8 cellular contexts compared by ENCODE assay signal in the genomic region with DNA sequence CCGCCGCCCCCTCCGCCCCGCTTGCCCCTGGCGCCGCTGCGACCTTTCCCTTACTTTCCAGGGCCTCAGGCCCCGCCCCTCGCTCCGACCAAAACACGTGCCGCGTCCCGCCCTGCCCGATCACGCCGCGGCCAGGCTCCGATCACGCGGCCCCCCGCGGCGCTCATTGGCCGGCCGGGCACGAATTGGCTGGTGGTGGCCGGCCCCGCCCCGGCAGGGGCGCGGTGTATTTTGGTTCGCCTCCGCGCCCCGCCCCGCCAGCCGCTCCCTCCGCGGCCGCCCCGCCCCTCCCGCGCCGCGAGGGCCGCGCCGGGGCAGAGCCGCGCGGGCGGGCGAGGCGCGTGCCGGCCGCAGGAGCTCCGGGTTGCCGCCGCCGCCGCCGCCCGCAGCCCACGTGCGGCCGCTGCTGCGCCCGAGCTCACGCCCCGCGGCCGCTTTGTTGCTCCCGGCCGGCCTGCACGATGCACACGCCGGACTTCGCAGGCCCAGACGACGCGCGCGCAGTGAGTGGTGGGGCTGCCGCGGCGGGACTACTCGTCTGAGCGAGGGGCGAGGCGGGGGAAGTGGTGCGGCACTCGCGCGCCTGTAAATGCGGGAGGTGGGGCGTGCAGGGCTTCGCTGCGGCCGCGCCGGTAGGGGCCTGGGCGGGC. TPM values are rescaled to one million over a fixed set of nuclear protein-coding genes. Genes with fewer than 3 reads are reported as not detected.
DNase-seq lines count a peak whose midpoint lies in the region; ATAC-seq, FAIRE-seq and TF ChIP-seq lines count a peak whose summit lies in the region.

TSS of gene KLF11 (plus strand) at position 295 of the 650 bp plus-strand sequence. CDS start at position 462, 167 bp downstream.

- H3K4me3 ChIP-seq in ACC112 (ENCODE audit: low read depth, low read length) (peak within 1 kb of the TSS; percentile 91), HepG2 (replicated peaks in 1 of 3; ENCODE audit: insufficient read depth in 1 of 3, low read depth in 2 of 3, low read length in 3 of 3) (peak within 1 kb of the TSS in 2 of 3 experiments; percentile 48 to 63; a peak in 4 of 6 replicates)

- ATAC-seq in GM18909 (IDR thresholded peaks at IDR 0.05; ENCODE audit: poor library complexity, unreplicated experiment) (peak; percentile 70), HG03175 (IDR thresholded peaks at IDR 0.05; ENCODE audit: unreplicated experiment) (peak; percentile 79), HepG2 (peak; percentile 41)

- peaks cover 7% of the 10 kb centered on the region; the same call in 1 of the 2 replicates for H4K20me1 ChIP-seq in HepG2 (ENCODE audit: insufficient read depth, low read length)

- H3K4me1 ChIP-seq in ACC112 (ENCODE audit: control insufficient read depth, insufficient read depth, low read length, unreplicated experiment), result peaks cover 3% of the 10 kb centered on the region
- peaks cover 52% of the 10 kb centered on the region for H3K4me1 ChIP-seq in HepG2 (ENCODE audit: insufficient read depth, low read length)

- POLR2A ChIA-PET in HepG2 (lab: Yijun Ruan, JAX), result interaction anchor here (0.6 to 2.2 kb wide), 13 partner anchors 9 to 413 kb away, joined by 3 to 18 read pairs (median 3); partner anchors contain the start of genes HPCAL1, TAF1B and YWHAQ

- H3K36me3 ChIP-seq in ACC112 (ENCODE audit: insufficient read depth, low read length) (peaks cover 1% of the 10 kb centered on the region; the same call in 1 of the 2 replicates), HepG2 (replicated peaks in 1 of 2; ENCODE audit: control insufficient read depth in 1 of 2, insufficient read depth in 2 of 2, low read length in 2 of 2) (peaks cover 3 to 10% of the 10 kb centered on the region in 2 experiments; a peak in 3 of 5 replicates)

- peak within 1 kb of the TSS; percentile 68 for H3K9ac ChIP-seq in HepG2 (ENCODE audit: insufficient read depth, low read depth, low read length)

- DNase-seq in NCI-H446 (lab: John Stamatoyannopoulos, UW) (peak; percentile 70 to 96), HepG2 (ENCODE audit: low spot score) (peak; percentile 73)
- peak; percentile 80 for DNase-seq in activated CD4-positive, alpha-beta T cell treated with anti-CD3 and anti-CD28 coated beads, Interleukin-2, amount 50 U/mL, for 1 hour
- DNase-seq in stimulated activated CD4-positive, alpha-beta T cell treated with anti-CD3 and anti-CD28 coated beads, Interleukin-2, amount 100 ng/mL, for 24 hours, result peak; percentile 79 to 80

- no peak; a peak in 1 of 4 replicates for TF ChIP-seq POLR2A in HepG2 (IDR thresholded peaks at IDR 0.05; ENCODE audit: insufficient read depth in 1 of 2, low read depth in 2 of 2, low read length in 2 of 2)

- 4% methylated on average over 34 of the region's 104 CpGs for WGBS in HepG2 (ENCODE audit: low lambda C conversion rate)

- H3K27ac ChIP-seq in ACC112 (ENCODE audit: low read depth, low read length) (peak within 1 kb of the TSS; percentile 90), HepG2 (ENCODE audit: extremely low read length, insufficient read depth, low read length) (peak within 1 kb of the TSS; percentile 68)

- peak within 1 kb of the TSS; percentile 63 for H3K4me2 ChIP-seq in HepG2 (ENCODE audit: low read depth, low read length)

- intact Hi-C loops in dendritic cell treated with granulocyte-macrophage colony-stimulating factor and Interleukin-4, amounts not matched to agents 40 ng/mL and 50 ng/mL, for 4 days (cut with micrococcal nuclease), result loop anchor here (2.0 kb wide), 1 partner anchor 53 kb away; no protein-coding TSS in a partner anchor
- intact Hi-C loops in HepG2 (cut with micrococcal nuclease; ENCODE audit: unreplicated experiment), result no loop called here

- peaks cover 13% of the 10 kb centered on the region for H3K79me2 ChIP-seq in ACC112 (ENCODE audit: control insufficient read depth, insufficient read depth, low read length, unreplicated experiment)
- H3K79me2 ChIP-seq in HepG2 (ENCODE audit: insufficient read depth, low read length), result no peaks in the 10 kb centered on the region

- in situ Hi-C loops in HepG2 (cut with HindIII; ENCODE audit: extremely low pct_ligation_motif_present, low pct_unique_long_range_greater_than_20kb), result no loop called here

- FAIRE-seq in HepG2 (lab: Jason Lieb, UNC), result no peak

- TF ChIP-seq EP300 in HepG2 (IDR thresholded peaks at IDR 0.05; ENCODE audit: low read depth in 2 of 2, low read length in 2 of 2) (peak in 1 of 2 experiments; percentile 46; a peak in 1 of 4 replicates), HepG2 (CRISPR knock-in tag; IDR thresholded peaks at IDR 0.05; ENCODE audit: borderline replicate concordance) (peak; percentile 69; the same call in 1 of the 2 replicates)

- peaks cover 14% of the 10 kb centered on the region for H3K27me3 Mint-ChIP-seq in dendritic cell treated with granulocyte-macrophage colony-stimulating factor and Interleukin-4, amounts not matched to agents 40 ng/mL and 50 ng/mL, for 4 days

- TF ChIP-seq RAD21 in HepG2 (CRISPR knock-in tag; IDR thresholded peaks at IDR 0.05), result peak; percentile 31; the same call in 1 of the 2 replicates

- no peaks in the 10 kb centered on the region for H3K9me3 ChIP-seq in HepG2 (ENCODE audit: low read length)

- H3K4me3 Mint-ChIP-seq in dendritic cell treated with granulocyte-macrophage colony-stimulating factor and Interleukin-4, amounts not matched to agents 40 ng/mL and 50 ng/mL, for 4 days, result peak within 1 kb of the TSS; percentile 85

- no TSS peak for BruUV-seq in HepG2 (replicated peaks; lab: Mats Ljungman, UMichigan)

- peaks cover 65% of the 10 kb centered on the region for H3K36me3 Mint-ChIP-seq in dendritic cell treated with granulocyte-macrophage colony-stimulating factor and Interleukin-4, amounts not matched to agents 40 ng/mL and 50 ng/mL, for 4 days (ENCODE audit: low read depth)

- peaks cover 80% of the 10 kb centered on the region for H3K4me1 Mint-ChIP-seq in dendritic cell treated with granulocyte-macrophage colony-stimulating factor and Interleukin-4, amounts not matched to agents 40 ng/mL and 50 ng/mL, for 4 days (ENCODE audit: low read depth)

- no peak for TF ChIP-seq CTCF in HepG2 (CRISPR knock-in tag; IDR thresholded peaks at IDR 0.05)

- H2AFZ ChIP-seq in ACC112 (ENCODE audit: low read length, unreplicated experiment) (peak within 1 kb of the TSS; percentile 79), HepG2 (ENCODE audit: low read length) (no peak within 1 kb of the TSS)

- H3K27me3 ChIP-seq in ACC112 (ENCODE audit: insufficient read depth, low read length) (no peaks in the 10 kb centered on the region), HepG2 (ENCODE audit: control insufficient read depth in 1 of 2, insufficient read depth in 2 of 2, low read length in 2 of 2) (peaks cover 5 to 34% of the 10 kb centered on the region in 2 experiments; a peak in 4 of 5 replicates)

- H3K9me3 Mint-ChIP-seq in dendritic cell treated with granulocyte-macrophage colony-stimulating factor and Interleukin-4, amounts not matched to agents 40 ng/mL and 50 ng/mL, for 4 days, result no peaks in the 10 kb centered on the region

- peak within 1 kb of the TSS; percentile 91 for H3K27ac Mint-ChIP-seq in dendritic cell treated with granulocyte-macrophage colony-stimulating factor and Interleukin-4, amounts not matched to agents 40 ng/mL and 50 ng/mL, for 4 days

- CTCF ChIA-PET in HepG2 (lab: Yijun Ruan, JAX; ENCODE audit: low intra/inter-chr PET ratio, low total read pairs), result no interaction called here

TF ChIP-seq in HepG2, 621 proteins besides CTCF, POLR2A, EP300 and RAD21 (continues in another document):
- TF ChIP-seq SATB2 (CRISPR knock-in tag; IDR thresholded peaks at IDR 0.05) (peak; percentile 98; the same call in 1 of the 2 replicates), IRF9 (CRISPR knock-in tag; IDR thresholded peaks at IDR 0.05; ENCODE audit: borderline replicate concordance) (peak; percentile 87), ZNF75D (CRISPR knock-in tag; IDR thresholded peaks at IDR 0.05; ENCODE audit: borderline replicate concordance) (peak; percentile 17; the same call in 1 of the 2 replicates), ZMYM3 (CRISPR knock-in tag; IDR thresholded peaks at IDR 0.05) (no peak), ZNF746 (CRISPR knock-in tag; IDR thresholded peaks at IDR 0.05) (peak; percentile 78; the same call in 1 of the 2 replicates), ZNF432 (CRISPR knock-in tag; IDR thresholded peaks at IDR 0.05; ENCODE audit: borderline replicate concordance) (peak; percentile 42; the same call in 1 of the 2 replicates), CBX2 (IDR thresholded peaks at IDR 0.05; ENCODE audit: low read depth, low read length) (no peak), CBX2 (CRISPR knock-in tag; IDR thresholded peaks at IDR 0.05; ENCODE audit: low read depth) (no peak)

RNA-seq across cellular contexts. Expression of gene KLF11, which starts in this region (rescaled TPM):
- total RNA-seq in HepG2 (2016; rRNA removed; fragmentation: Illumina TruSeq; extraction: Trizol), result 2.5 and 3.1 TPM in 2 replicates
- 0.53 and 0.71 TPM in 2 replicates for total RNA-seq in HepG2 (2016; cell fraction: cytosol; rRNA removed; fragmentation: Illumina TruSeq; extraction: Trizol; ENCODE audit: low read depth)
- total RNA-seq in HepG2 (2016; cell fraction: insoluble cytoplasmic fraction; rRNA removed; fragmentation: Illumina TruSeq; extraction: Trizol), result 2.6 and 2.9 TPM in 2 replicates
- 3.0 and 3.1 TPM in 2 replicates for total RNA-seq in HepG2 (2016; cell fraction: membrane; rRNA removed; fragmentation: Illumina TruSeq; extraction: Trizol)
- 2.7 and 3.1 TPM in 2 replicates for total RNA-seq in HepG2 (2016; cell fraction: nucleus; rRNA removed; fragmentation: Illumina TruSeq; extraction: Trizol)
- 11.8 and 16.9 TPM in 2 replicates for polyA plus RNA-seq in HepG2 (2011; rRNA removed)
- polyA plus RNA-seq in HepG2 (2011; cell fraction: cytosol; rRNA removed), result 5.0 and 9.2 TPM in 2 replicates
- polyA plus RNA-seq in HepG2 (2011; cell fraction: nucleus; rRNA removed), result 5.8 and 9.5 TPM in 2 replicates
- 8.7 and 11.2 TPM in 2 replicates for polyA plus RNA-seq in HepG2 (2012)
- polyA plus RNA-seq in HepG2 (2016; cell fraction: cytosol; fragmentation: Illumina TruSeq; extraction: Trizol; ENCODE audit: low read depth), result 0.48 and 0.57 TPM in 2 replicates
- 2.9 and 3.2 TPM in 2 replicates for polyA plus RNA-seq in HepG2 (2016; cell fraction: insoluble cytoplasmic fraction; fragmentation: Illumina TruSeq; extraction: Trizol; ENCODE audit: low read depth)
- polyA plus RNA-seq in HepG2 (2016; cell fraction: membrane; fragmentation: Illumina TruSeq; extraction: Trizol; ENCODE audit: low read depth), result 1.8 and 2.0 TPM in 2 replicates
- polyA plus RNA-seq in HepG2 (2016; cell fraction: nucleus; fragmentation: Illumina TruSeq; extraction: Trizol; ENCODE audit: insufficient read depth, low read depth), result 4.8 and 5.6 TPM in 2 replicates
- 22.9 and 78.5 TPM in 2 replicates for polyA minus RNA-seq in HepG2 (2011; rRNA and poly(A)+ RNA removed; ENCODE audit: low replicate concordance)
- polyA minus RNA-seq in HepG2 (2011; cell fraction: cytosol; rRNA and poly(A)+ RNA removed), result 5.3 and 10.4 TPM in 2 replicates
- polyA minus RNA-seq in HepG2 (2011; cell fraction: nucleus; rRNA and poly(A)+ RNA removed), result 7.1 and 10.8 TPM in 2 replicates

Comparison
In these comparisons a context has a peak if more than half of its experiments do, and no peak if none do; other contexts are left out.
1. Peak in every context shown above with its lines: DNase-seq, ATAC-seq, H3K4me3 ChIP-seq and H3K27ac ChIP-seq.